Comparison of ENCODE assay signal across 8 cellular contexts in the genomic region with DNA sequence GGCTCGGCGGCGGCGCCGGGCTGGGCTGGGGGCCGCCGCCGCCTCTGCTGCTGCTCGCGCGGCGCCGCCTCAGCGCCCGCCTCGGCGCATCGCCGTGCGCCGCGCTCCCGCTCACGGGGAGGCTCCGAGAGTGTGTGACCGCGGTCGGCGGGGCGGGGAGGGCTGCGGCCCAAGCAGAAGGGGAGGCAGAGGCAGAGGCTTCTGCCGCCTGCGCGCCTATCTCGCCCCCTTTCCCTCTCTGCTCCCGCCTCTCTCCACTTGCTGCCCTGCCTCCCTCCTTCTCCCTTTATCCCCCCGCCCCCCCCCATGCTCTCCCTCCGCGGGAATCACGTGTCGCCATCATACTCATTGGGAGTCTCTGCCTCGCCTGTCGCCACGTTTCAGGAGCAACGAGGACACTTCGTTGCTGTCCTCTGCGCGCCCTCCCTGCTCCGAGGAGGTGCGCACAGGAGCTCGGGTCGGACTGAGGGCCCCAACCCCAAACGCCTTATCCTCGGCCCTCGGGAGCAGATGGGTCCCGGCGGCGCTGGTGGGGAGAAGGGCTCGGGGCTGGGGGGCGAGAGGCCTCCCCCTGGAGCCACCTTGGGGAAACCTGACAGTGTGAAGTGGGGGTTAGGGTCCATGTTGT. TPM values are rescaled to one million over a fixed set of nuclear protein-coding genes. Genes with fewer than 3 reads are reported as not detected.
DNase-seq lines count a peak whose midpoint lies in the region; ATAC-seq and TF ChIP-seq lines count a peak whose summit lies in the region.

GUCY1A2 (minus strand) TSS at position 203 of the 628 bp plus-strand sequence. CDS start 421 bp downstream, outside the sequence.

- TF ChIP-seq CTCF in activated CD8-positive, alpha-beta T cell treated with anti-CD3 and anti-CD28 coated beads for 36 hours (IDR thresholded peaks at IDR 0.05) = no peak

- H3K4me1 Mint-ChIP-seq in activated CD8-positive, alpha-beta T cell treated with anti-CD3 and anti-CD28 coated beads for 36 hours (ENCODE audit: low read depth) = peaks cover 3% of the 10 kb centered on the region

- H3K27me3 ChIP-seq in BLaER1 treated with 17β-estradiol and CSF1 and Interleukin-3, amounts not matched to agents 10 nM and 100 nM = peaks cover 39 to 43% (median 41%) of the 10 kb centered on the region in 11 experiments
- peaks cover 11% of the 10 kb centered on the region for H3K27me3 ChIP-seq in rectal smooth muscle tissue (ENCODE audit: control insufficient read depth, insufficient read depth, low read length)

- H3K4me3 ChIP-seq in BLaER1 treated with 17β-estradiol and CSF1 and Interleukin-3, amounts not matched to agents 10 nM and 100 nM = peak within 1 kb of the TSS; percentile 49 to 68 (median 56)
- peak within 1 kb of the TSS; percentile 55 for H3K4me3 ChIP-seq in rectal smooth muscle tissue (ENCODE audit: low read length)

- POLR2A ChIA-PET in activated CD8-positive, alpha-beta T cell treated with anti-CD3 and anti-CD28 coated beads for 36 hours (lab: Charles Lee) = no interaction called here

- no peak within 1 kb of the TSS for H3K27ac ChIP-seq in BLaER1 treated with 17β-estradiol and CSF1 and Interleukin-3, amounts not matched to agents 10 nM and 100 nM
- no peak within 1 kb of the TSS for H3K27ac ChIP-seq in rectal smooth muscle tissue (ENCODE audit: low read depth, low read length)

- peaks cover 31% of the 10 kb centered on the region for H3K27me3 Mint-ChIP-seq in activated CD8-positive, alpha-beta T cell treated with anti-CD3 and anti-CD28 coated beads for 36 hours

- H3K4me2 ChIP-seq in BLaER1 treated with 17β-estradiol and CSF1 and Interleukin-3, amounts not matched to agents 10 nM and 100 nM = peak within 1 kb of the TSS; percentile 60 to 81 (median 69)

- no peaks in the 10 kb centered on the region for H3K4me1 ChIP-seq in BLaER1 treated with 17β-estradiol and CSF1 and Interleukin-3, amounts not matched to agents 10 nM and 100 nM
- no peaks in the 10 kb centered on the region for H3K4me1 ChIP-seq in rectal smooth muscle tissue (ENCODE audit: control insufficient read depth, insufficient read depth, low read length)

- H3K9me3 Mint-ChIP-seq in activated CD8-positive, alpha-beta T cell treated with anti-CD3 and anti-CD28 coated beads for 36 hours = no peaks in the 10 kb centered on the region

- ATAC-seq in GM19328 (IDR thresholded peaks at IDR 0.05; ENCODE audit: unreplicated experiment) = peak; percentile 39
- peak; percentile 32 for ATAC-seq in HG03442 (IDR thresholded peaks at IDR 0.05; ENCODE audit: unreplicated experiment)
- peak; percentile 38 for ATAC-seq in activated CD8-positive, alpha-beta T cell treated with anti-CD3 and anti-CD28 coated beads for 36 hours

- no peaks in the 10 kb centered on the region for H4K20me1 ChIP-seq in BLaER1 treated with 17β-estradiol and CSF1 and Interleukin-3, amounts not matched to agents 10 nM and 100 nM

- CTCF ChIA-PET in activated CD8-positive, alpha-beta T cell treated with anti-CD3 and anti-CD28 coated beads for 36 hours (lab: Charles Lee) = interaction anchor here (1.4 kb wide), 1 partner anchor 24 kb away, joined by 3 read pairs; no protein-coding TSS in a partner anchor

- peak within 1 kb of the TSS in 2 of 11 experiments; percentile 26 to 42; a peak in 1 of 22 replicates for H3K9ac ChIP-seq in BLaER1 treated with 17β-estradiol and CSF1 and Interleukin-3, amounts not matched to agents 10 nM and 100 nM
- no peak within 1 kb of the TSS for H3K9ac ChIP-seq in rectal smooth muscle tissue (ENCODE audit: low read length)

- H3K9me3 ChIP-seq in BLaER1 treated with 17β-estradiol and CSF1 and Interleukin-3, amounts not matched to agents 10 nM and 100 nM (replicated peaks in 1 of 11) = peaks cover 6 to 26% (median 23%) of the 10 kb centered on the region in 11 experiments; a peak in 20 of 22 replicates

- no peaks in the 10 kb centered on the region for H3K36me3 ChIP-seq in BLaER1 treated with 17β-estradiol and CSF1 and Interleukin-3, amounts not matched to agents 10 nM and 100 nM
- no peaks in the 10 kb centered on the region for H3K36me3 ChIP-seq in rectal smooth muscle tissue (ENCODE audit: control insufficient read depth, insufficient read depth, low read length)

- H3K36me3 Mint-ChIP-seq in activated CD8-positive, alpha-beta T cell treated with anti-CD3 and anti-CD28 coated beads for 36 hours (ENCODE audit: low read depth) = no peaks in the 10 kb centered on the region

- no peak within 1 kb of the TSS for H3K4me3 Mint-ChIP-seq in activated CD8-positive, alpha-beta T cell treated with anti-CD3 and anti-CD28 coated beads for 36 hours

- DNase-seq in activated CD8-positive, alpha-beta T cell treated with anti-CD3 and anti-CD28 coated beads for 36 hours = no peak
- DNase-seq in cardiac septum (ENCODE audit: low spot score) (peak; percentile 71), Kasumi-1 (lab: John Stamatoyannopoulos, UW) (no peak), SIG-M5 (lab: John Stamatoyannopoulos, UW) (no peak)

- H3K27ac Mint-ChIP-seq in activated CD8-positive, alpha-beta T cell treated with anti-CD3 and anti-CD28 coated beads for 36 hours = no peak within 1 kb of the TSS

- intact Hi-C loops in activated CD8-positive, alpha-beta T cell treated with anti-CD3 and anti-CD28 coated beads for 36 hours (cut with micrococcal nuclease) = no loop called here
- intact Hi-C loops in cardiac septum (cut with DNase I) = loop anchor here (5.0 kb wide), 1 partner anchor 296 kb away; no protein-coding TSS in a partner anchor

RNA-seq across cellular contexts. Expression of gene GUCY1A2, which starts in this region (rescaled TPM):
- total RNA-seq in activated CD8-positive, alpha-beta T cell treated with anti-CD3 and anti-CD28 coated beads for 36 hours = not detected
- 11.0 TPM for total RNA-seq in cardiac septum

Comparison
In these comparisons a context has a peak if more than half of its experiments do, and no peak if none do; other contexts are left out.
1. RNA of gene GUCY1A2 (total RNA-seq): 11.0 TPM in cardiac septum (single experiment); not detected in activated CD8-positive, alpha-beta T cell treated with anti-CD3 and anti-CD28 coated beads for 36 hours; every median in the first group is over 10 times any median in the second.
2. Peak in ATAC-seq in activated CD8-positive, alpha-beta T cell treated with anti-CD3 and anti-CD28 coated beads for 36 hours; RNA of the gene not detected or under 1 TPM.
3. Peak in every context shown above with its lines, with median percentiles within 50 percentile points of each other: ATAC-seq.